9 cellular contexts compared by ENCODE assay signal in the genomic region with DNA sequence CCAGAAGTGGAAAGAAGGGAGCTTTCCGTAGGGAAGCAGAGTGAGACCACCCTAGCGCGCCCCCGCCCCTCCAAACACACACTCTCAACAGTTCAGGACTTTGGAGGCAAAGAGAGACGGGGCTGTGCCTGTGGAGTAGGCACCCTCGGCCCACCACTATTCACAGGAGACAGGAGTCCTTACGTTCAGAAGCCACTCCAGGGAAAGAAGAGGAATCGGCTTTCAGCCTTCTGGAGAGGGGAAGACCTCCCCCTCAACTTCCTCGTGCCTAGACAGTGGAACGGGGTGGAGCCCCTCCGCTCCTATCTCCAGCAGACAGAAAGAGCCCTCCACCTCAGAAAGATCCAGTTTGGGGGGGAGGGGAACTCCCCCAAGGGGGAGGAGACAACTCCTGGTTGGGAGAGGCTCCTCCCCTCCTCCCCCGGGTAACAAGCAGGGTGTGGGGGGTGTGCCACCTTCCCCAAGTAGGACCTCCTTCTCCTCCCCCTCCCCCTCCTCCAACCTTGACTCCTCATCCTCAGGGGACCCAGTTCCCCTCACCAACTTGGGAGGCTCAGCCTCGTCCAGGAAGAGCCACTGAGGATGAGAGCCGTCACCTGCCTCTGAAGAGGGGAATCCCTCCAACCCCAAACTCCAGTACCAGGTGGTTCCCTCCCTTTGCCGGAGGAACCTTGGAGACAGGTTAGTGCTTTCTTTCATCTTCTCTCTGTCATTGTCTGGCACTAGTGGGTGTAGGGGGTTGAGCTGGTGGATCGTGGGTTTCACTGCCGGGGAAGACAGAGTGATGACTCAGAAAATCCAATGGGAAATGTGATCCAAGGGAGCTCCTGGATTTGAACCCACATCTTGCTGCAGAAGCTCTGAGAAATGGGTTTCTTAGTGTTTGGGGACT. TPM values are rescaled to one million over a fixed set of nuclear protein-coding genes. Genes with fewer than 3 reads are reported as not detected.
DNase-seq lines count a peak whose midpoint lies in the region; ATAC-seq, FAIRE-seq and TF ChIP-seq lines count a peak whose summit lies in the region.
"Had no signal": no experiment of that assay in that cellular context is flagged by ENCODE, and none has a peak within 500 bp of the region (broad histone marks: within the 10 kb centered on the region; RNA-seq: fewer than 3 reads in every experiment).

No MANE protein-coding gene starts in this region.

- no peak for FAIRE-seq in H1 (lab: Jason Lieb, UNC)
- FAIRE-seq: TTC549 had no signal

- CTCF ChIA-PET in H1 (lab: Charles Lee; ENCODE audit: partially characterized antibody): interaction anchor here (1.0 to 1.7 kb wide), 2 partner anchors 17 to 45 kb away, joined by 4 read pairs; no protein-coding TSS in a partner anchor

- peak overlapping the region; percentile 54; the same call in 1 of the 2 replicates for H2AFZ ChIP-seq in H1 (ENCODE audit: low read length)

- 18% methylated on average over 16 of the region's 17 CpGs; no CpG with 5 or more reads in 1 of the 2 experiments for WGBS in H1 (ENCODE audit: extremely low coverage in 1 of 2, insufficient coverage in 1 of 2, insufficient read length in 1 of 2, insufficient replicate concordance in 2 of 2, low coverage in 1 of 2, low lambda C conversion rate in 2 of 2, missing lambda C conversion rate in 1 of 2), 2 experiments

- ATAC-seq in CD4-positive, CD25-positive, alpha-beta regulatory T cell (ENCODE audit: low read depth in 2 of 2): no peak
- ATAC-seq in GM19455 (IDR thresholded peaks at IDR 0.05; ENCODE audit: unreplicated experiment): peak; percentile 26
- ATAC-seq in GM19452 (IDR thresholded peaks at IDR 0.05; ENCODE audit: unreplicated experiment): no peak

- H3K4ac ChIP-seq in H1 (replicated peaks; ENCODE audit: insufficient read length, low read depth, low read length): no peak overlapping the region

- TF ChIP-seq POLR2A in H1 (IDR thresholded peaks at IDR 0.05; ENCODE audit: control extremely low read depth in 1 of 2, low read depth in 2 of 2, low read length in 2 of 2): peak in 1 of 2 experiments; percentile 29; a peak in 1 of 3 replicates

- peak overlapping the region; percentile 52 for H4K5ac ChIP-seq in H1 (ENCODE audit: insufficient read length, low read depth, low read length)

- peak overlapping the region; percentile 3 for H3K56ac ChIP-seq in H1 (replicated peaks; ENCODE audit: insufficient read length, low read depth, low read length)

- no peak overlapping the region for H2BK20ac ChIP-seq in H1 (ENCODE audit: low read length)

- H2BK12ac ChIP-seq in H1 (ENCODE audit: low read depth, low read length): peak overlapping the region; percentile 77; the same call in 1 of the 2 replicates

- H2BK5ac ChIP-seq in H1 (ENCODE audit: low read depth, low read length): peak overlapping the region; percentile 42; the same call in 1 of the 2 replicates

- peak in 2 of 3 donors; percentile 38 to 53 for DNase-seq in CD4-positive, CD25-positive, alpha-beta regulatory T cell
- peak; percentile 41 for DNase-seq in NAMALWA (ENCODE audit: low spot score)
- DNase-seq in activated CD4-positive, alpha-beta T cell treated with anti-CD3 and anti-CD28 coated beads for 48 hours: peak; percentile 57
- no peak for DNase-seq in H1 (ENCODE audit: low read depth in 1 of 2, low spot score in 2 of 2)
- DNase-seq in lung microvascular endothelial cell (ENCODE audit: low read depth in 2 of 2): peak; percentile 47 to 54
- peak; percentile 26 for DNase-seq in stimulated activated naive CD4-positive, alpha-beta T cell treated with Interleukin-2 at 50 U/mL for 16 hours (lab: John Stamatoyannopoulos, UW)

- H3K14ac ChIP-seq in H1 (ENCODE audit: insufficient read length): no peak overlapping the region

- H3K36me3 ChIP-seq in CD4-positive, CD25-positive, alpha-beta regulatory T cell (ENCODE audit: control insufficient read depth, insufficient read depth, low read length): no peaks in the 10 kb centered on the region
- H3K36me3 ChIP-seq in H1 (ENCODE audit: control insufficient read depth in 2 of 4, insufficient read depth in 4 of 4, low read length in 3 of 4): no peaks in the 10 kb centered on the region

- no peaks in the 10 kb centered on the region for H3K27me3 ChIP-seq in CD4-positive, CD25-positive, alpha-beta regulatory T cell (ENCODE audit: control insufficient read depth, insufficient read depth, low read length)
- H3K27me3 ChIP-seq in H1 (replicated peaks in 1 of 4; ENCODE audit: control insufficient read depth in 3 of 4, extremely low read depth in 1 of 4, insufficient read depth in 3 of 4, low read length in 3 of 4): no peaks in the 10 kb centered on the region

- H3K4me3 ChIP-seq in CD4-positive, CD25-positive, alpha-beta regulatory T cell (ENCODE audit: low read depth, low read length): peak overlapping the region; percentile 89
- H3K4me3 ChIP-seq in H1 (ENCODE audit: extremely low read depth in 1 of 4, insufficient read depth in 2 of 4, low read depth in 3 of 4, low read length in 4 of 4): peak overlapping the region; percentile 80 to 91 (median 88)

- no peak overlapping the region for H3K23ac ChIP-seq in H1 (ENCODE audit: insufficient read length)

- H4K8ac ChIP-seq in H1 (ENCODE audit: extremely low read depth, insufficient read depth, low read length): peak overlapping the region; percentile 60; the same call in 1 of the 2 replicates

- H3K4me1 Mint-ChIP-seq in CD4-positive, CD25-positive, alpha-beta regulatory T cell: peaks cover 34 to 59% (median 50%) of the 10 kb centered on the region in 4 donors

- no peak for TF ChIP-seq CTCF in H1 (IDR thresholded peaks at IDR 0.05; ENCODE audit: control extremely low read depth in 1 of 3, insufficient read depth in 1 of 3, low read depth in 1 of 3, low read length in 3 of 3)

- H3K23me2 ChIP-seq in H1 (ENCODE audit: low read depth, low read length): peaks cover 15% of the 10 kb centered on the region

- H3K18ac ChIP-seq in H1 (ENCODE audit: extremely low read depth, low read length): peak overlapping the region; percentile 39; the same call in 1 of the 2 replicates

- TF ChIP-seq EP300 in H1 (IDR thresholded peaks at IDR 0.05; ENCODE audit: borderline replicate concordance in 1 of 2, low read depth in 2 of 2, low read length in 2 of 2): no peak

- H3K9ac ChIP-seq in H1 (replicated peaks in 1 of 4; ENCODE audit: extremely low read depth in 1 of 4, low read depth in 3 of 4, low read length in 3 of 4): peak overlapping the region in 3 of 4 experiments; percentile 25 to 57 (median 48); a peak in 5 of 7 replicates

- peaks cover 0 to 2% of the 10 kb centered on the region in 2 experiments for H4K20me1 ChIP-seq in H1 (replicated peaks in 1 of 2; ENCODE audit: control insufficient read depth in 1 of 2, insufficient read depth in 2 of 2, low read length in 2 of 2)

- peaks cover 0 to 19% of the 10 kb centered on the region in 2 experiments; a peak in 1 of 4 replicates for H3K79me2 ChIP-seq in H1 (ENCODE audit: control insufficient read depth in 1 of 2, insufficient read depth in 2 of 2, low read length in 2 of 2)

- no peak for TF ChIP-seq RAD21 in H1 (IDR thresholded peaks at IDR 0.05 in 1 of 2, conservative IDR thresholded peaks at IDR 0.05 in 1 of 2; ENCODE audit: low read depth in 2 of 2, low read length in 2 of 2)

- H2BK120ac ChIP-seq in H1 (replicated peaks; ENCODE audit: low read depth, low read length): no peak overlapping the region

- no peaks in the 10 kb centered on the region for H3K36me3 Mint-ChIP-seq in CD4-positive, CD25-positive, alpha-beta regulatory T cell

- H3K9me3 ChIP-seq in CD4-positive, CD25-positive, alpha-beta regulatory T cell (ENCODE audit: control insufficient read depth in 2 of 2, low read length in 2 of 2): no peaks in the 10 kb centered on the region
- H3K9me3 ChIP-seq in H1 (ENCODE audit: insufficient read depth in 2 of 2, low read depth in 1 of 2, low read length in 1 of 2): no peaks in the 10 kb centered on the region

- H3K4me2 ChIP-seq in H1 (ENCODE audit: insufficient read depth in 1 of 2, low read depth in 2 of 2, low read length in 2 of 2): peak overlapping the region; percentile 82 to 83

- peak overlapping the region; percentile 84 for H3K27ac ChIP-seq in CD4-positive, CD25-positive, alpha-beta regulatory T cell (ENCODE audit: insufficient read depth, low read length, poor library complexity, severe bottlenecking)
- H3K27ac ChIP-seq in H1 (ENCODE audit: low read depth, low read length): peak overlapping the region; percentile 24; the same call in 1 of the 2 replicates

- POLR2A ChIA-PET in H1 (lab: Charles Lee; ENCODE audit: partially characterized antibody): interaction anchor here (1.0 to 1.4 kb wide), 3 partner anchors 10 to 98 kb away, joined by 3 to 4 read pairs (median 4); a partner anchor contains a TSS

- peak overlapping the region; percentile 91 to 92 (median 91) for H3K4me3 Mint-ChIP-seq in CD4-positive, CD25-positive, alpha-beta regulatory T cell

- no peaks in the 10 kb centered on the region for H3K27me3 Mint-ChIP-seq in CD4-positive, CD25-positive, alpha-beta regulatory T cell

- H3K79me1 ChIP-seq in H1 (ENCODE audit: low read depth, low read length): peaks cover 5% of the 10 kb centered on the region; the same call in 1 of the 2 replicates

- H3K9me3 Mint-ChIP-seq in CD4-positive, CD25-positive, alpha-beta regulatory T cell: no peaks in the 10 kb centered on the region

- H3K4me1 ChIP-seq in CD4-positive, CD25-positive, alpha-beta regulatory T cell (ENCODE audit: control insufficient read depth, insufficient read depth, low read length, poor library complexity, severe bottlenecking): peaks cover 62% of the 10 kb centered on the region
- H3K4me1 ChIP-seq in H1 (replicated peaks in 1 of 4; ENCODE audit: control insufficient read depth in 3 of 4, insufficient read depth in 4 of 4, low read length in 3 of 4): peaks cover 16 to 32% (median 24%) of the 10 kb centered on the region in 4 experiments

- peak overlapping the region; percentile 37; the same call in 1 of the 2 replicates for H2BK15ac ChIP-seq in H1 (ENCODE audit: low read length)

- peak overlapping the region; percentile 75 to 89 (median 88) for H3K27ac Mint-ChIP-seq in CD4-positive, CD25-positive, alpha-beta regulatory T cell

- no peak overlapping the region for H2AK5ac ChIP-seq in H1 (ENCODE audit: low read depth, low read length)

- H4K91ac ChIP-seq in H1 (replicated peaks; ENCODE audit: insufficient read length, low read length): peak overlapping the region; percentile 62

RNA-seq across cellular contexts. Expression of a gene that starts 0.9 kb away (rescaled TPM):
- 26.1 TPM for total RNA-seq in CD4-positive, CD25-positive, alpha-beta regulatory T cell
- 1 to 10 TPM; 6.6 to 9.5 (median 8.1) TPM for polyA plus RNA-seq in CD4-positive, CD25-positive, alpha-beta regulatory T cell
- 8.2 and 9.3 TPM in 2 replicates for total RNA-seq in H1 (2021; fragmentation: NEBNext Ultra II Directional; extraction: Animal tissue kit (Norgen Biotek cat#: 25700))
- polyA plus RNA-seq in H1 (2011; rRNA removed): 4.2 and 6.2 TPM in 2 replicates
- polyA plus RNA-seq in H1 (2011; cell fraction: cytosol; rRNA removed): 4.1 TPM
- polyA plus RNA-seq in H1 (2011; cell fraction: nucleus; rRNA removed): 9.7 TPM
- polyA plus RNA-seq in H1 (2012, experiment 1 of 2): 4.9 to 7.1 TPM (median 6.2 TPM) in 4 replicates
- 4.4 TPM for polyA plus RNA-seq in H1 (2012, experiment 2 of 2)
- polyA plus RNA-seq in H1 (2013, experiment 1 of 2): 5.9 TPM
- polyA plus RNA-seq in H1 (2013, experiment 2 of 2): 5.7 TPM
- polyA minus RNA-seq in H1 (2011; rRNA and poly(A)+ RNA removed): 4.6 and 7.8 TPM in 2 replicates
- polyA minus RNA-seq in H1 (2011; cell fraction: cytosol; rRNA and poly(A)+ RNA removed): 4.4 TPM
- 6.0 TPM for polyA minus RNA-seq in H1 (2011; cell fraction: nucleus; rRNA and poly(A)+ RNA removed)
- 3.1 and 3.4 TPM in 2 replicates for total RNA-seq in lung microvascular endothelial cell

RNA-seq across cellular contexts. Expression of a gene that starts 32.8 kb away (rescaled TPM):
- 2.7 TPM for total RNA-seq in CD4-positive, CD25-positive, alpha-beta regulatory T cell
- polyA plus RNA-seq in CD4-positive, CD25-positive, alpha-beta regulatory T cell: 10 to 100 TPM in 2 of 4 donors, 1 to 10 TPM in 2; 6.5 to 12.7 (median 9.5) TPM
- not detected in 2 replicates for total RNA-seq in H1 (2021; fragmentation: NEBNext Ultra II Directional; extraction: Animal tissue kit (Norgen Biotek cat#: 25700))
- polyA plus RNA-seq in H1 (2011; rRNA removed): not detected in 2 replicates
- polyA plus RNA-seq in H1 (2011; cell fraction: cytosol; rRNA removed): not detected
- not detected for polyA plus RNA-seq in H1 (2011; cell fraction: nucleus; rRNA removed)
- not detected in 4 replicates for polyA plus RNA-seq in H1 (2012, experiment 1 of 2)
- polyA plus RNA-seq in H1 (2012, experiment 2 of 2): not detected
- polyA plus RNA-seq in H1 (2013, experiment 1 of 2): not detected
- polyA plus RNA-seq in H1 (2013, experiment 2 of 2): not detected
- not detected in 2 replicates for polyA minus RNA-seq in H1 (2011; rRNA and poly(A)+ RNA removed)
- polyA minus RNA-seq in H1 (2011; cell fraction: cytosol; rRNA and poly(A)+ RNA removed): not detected
- polyA minus RNA-seq in H1 (2011; cell fraction: nucleus; rRNA and poly(A)+ RNA removed): not detected
- total RNA-seq in lung microvascular endothelial cell: 0.22 TPM in 1 of 2 replicates, not detected in the other

RNA-seq across cellular contexts. Expression of a gene that starts 48.7 kb away (rescaled TPM):
- total RNA-seq in CD4-positive, CD25-positive, alpha-beta regulatory T cell: 78.3 TPM
- 10 to 100 TPM; 20.5 to 34.8 (median 23.8) TPM for polyA plus RNA-seq in CD4-positive, CD25-positive, alpha-beta regulatory T cell
- total RNA-seq in H1 (2021; fragmentation: NEBNext Ultra II Directional; extraction: Animal tissue kit (Norgen Biotek cat#: 25700)): 22.1 and 23.4 TPM in 2 replicates
- 17.3 and 18.6 TPM in 2 replicates for polyA plus RNA-seq in H1 (2011; rRNA removed)
- polyA plus RNA-seq in H1 (2011; cell fraction: cytosol; rRNA removed): 24.6 TPM
- 16.6 TPM for polyA plus RNA-seq in H1 (2011; cell fraction: nucleus; rRNA removed)
- polyA plus RNA-seq in H1 (2012, experiment 1 of 2): 15.1 to 18.0 TPM (median 15.7 TPM) in 4 replicates
- 6.1 TPM for polyA plus RNA-seq in H1 (2012, experiment 2 of 2)
- 12.0 TPM for polyA plus RNA-seq in H1 (2013, experiment 1 of 2)
- polyA plus RNA-seq in H1 (2013, experiment 2 of 2): 11.4 TPM
- polyA minus RNA-seq in H1 (2011; rRNA and poly(A)+ RNA removed): 24.8 and 32.9 TPM in 2 replicates
- polyA minus RNA-seq in H1 (2011; cell fraction: cytosol; rRNA and poly(A)+ RNA removed): 27.3 TPM
- polyA minus RNA-seq in H1 (2011; cell fraction: nucleus; rRNA and poly(A)+ RNA removed): 21.3 TPM
- 18.5 and 32.7 TPM in 2 replicates for total RNA-seq in lung microvascular endothelial cell

Comparison
In these comparisons a context has a peak if more than half of its experiments do, and no peak if none do; other contexts are left out.
1. DNase-seq: peak in CD4-positive, CD25-positive, alpha-beta regulatory T cell (2 of 3), NAMALWA (single experiment), activated CD4-positive, alpha-beta T cell treated with anti-CD3 and anti-CD28 coated beads for 48 hours (single experiment), lung microvascular endothelial cell (2 of 2) and stimulated activated naive CD4-positive, alpha-beta T cell treated with Interleukin-2 at 50 U/mL for 16 hours (single experiment); none in H1 (0 of 2).